In the genomic region with DNA sequence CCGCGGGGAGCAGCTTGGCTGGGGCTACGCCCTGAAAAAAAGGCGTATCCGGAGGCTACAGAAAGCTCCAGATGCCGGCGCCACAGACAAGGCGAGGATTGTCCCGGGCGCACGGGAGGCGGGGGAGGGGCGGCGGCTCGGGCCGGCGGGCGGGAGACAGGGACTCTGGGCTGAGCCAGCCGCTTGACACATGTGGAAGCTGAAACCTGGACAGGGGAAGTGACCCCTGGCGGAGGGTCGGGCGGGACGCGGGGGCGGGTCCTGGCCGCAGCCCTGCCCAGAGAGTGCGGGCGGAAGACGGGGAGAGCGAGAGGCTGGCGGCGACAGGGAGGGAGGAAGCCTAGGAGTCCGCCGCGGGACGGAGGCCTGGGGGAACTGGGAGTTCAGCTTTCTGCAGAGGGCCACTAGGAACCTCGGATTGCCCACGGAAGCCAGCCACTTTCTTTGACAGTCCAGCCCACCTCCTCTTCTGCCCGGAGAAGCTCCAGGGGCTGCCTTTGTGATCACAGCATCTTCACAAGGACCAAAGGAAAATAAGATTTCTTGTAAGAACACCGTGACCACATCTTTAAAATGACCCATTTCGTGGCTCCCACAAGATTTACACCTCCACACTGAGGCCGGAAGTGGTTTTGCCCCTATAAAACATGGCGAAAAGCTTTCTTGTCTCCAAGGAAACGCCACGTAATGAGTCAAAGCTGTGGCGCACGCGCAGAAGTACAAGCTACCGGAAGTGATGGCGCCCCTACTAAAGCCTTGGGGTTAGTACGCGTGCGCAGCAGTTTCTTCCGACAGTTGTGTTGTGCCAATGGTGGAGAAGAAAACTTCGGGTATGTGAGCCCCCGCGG, we compare ENCODE assay signal across 8 cellular contexts. TPM values are rescaled to one million over a fixed set of nuclear protein-coding genes. Genes with fewer than 3 reads are reported as not detected.
DNase-seq lines count a peak whose midpoint lies in the region; ATAC-seq and TF ChIP-seq lines count a peak whose summit lies in the region.

A gene with protein sequence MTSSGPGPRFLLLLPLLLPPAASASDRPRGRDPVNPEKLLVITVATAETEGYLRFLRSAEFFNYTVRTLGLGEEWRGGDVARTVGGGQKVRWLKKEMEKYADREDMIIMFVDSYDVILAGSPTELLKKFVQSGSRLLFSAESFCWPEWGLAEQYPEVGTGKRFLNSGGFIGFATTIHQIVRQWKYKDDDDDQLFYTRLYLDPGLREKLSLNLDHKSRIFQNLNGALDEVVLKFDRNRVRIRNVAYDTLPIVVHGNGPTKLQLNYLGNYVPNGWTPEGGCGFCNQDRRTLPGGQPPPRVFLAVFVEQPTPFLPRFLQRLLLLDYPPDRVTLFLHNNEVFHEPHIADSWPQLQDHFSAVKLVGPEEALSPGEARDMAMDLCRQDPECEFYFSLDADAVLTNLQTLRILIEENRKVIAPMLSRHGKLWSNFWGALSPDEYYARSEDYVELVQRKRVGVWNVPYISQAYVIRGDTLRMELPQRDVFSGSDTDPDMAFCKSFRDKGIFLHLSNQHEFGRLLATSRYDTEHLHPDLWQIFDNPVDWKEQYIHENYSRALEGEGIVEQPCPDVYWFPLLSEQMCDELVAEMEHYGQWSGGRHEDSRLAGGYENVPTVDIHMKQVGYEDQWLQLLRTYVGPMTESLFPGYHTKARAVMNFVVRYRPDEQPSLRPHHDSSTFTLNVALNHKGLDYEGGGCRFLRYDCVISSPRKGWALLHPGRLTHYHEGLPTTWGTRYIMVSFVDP (minus strand): TSS at position 194 of the 848 bp plus-strand sequence. CDS start 307 bp downstream, outside the sequence.
Gene ZNHIT1, plus strand, starts transcription at position 778 of the 848 bp plus-strand sequence. Its CDS starts 31 bp downstream, at position 809.

- intact Hi-C loops in testis (cut with DNase I; ENCODE audit: low total_unique reads), result no loop called here

- H3K4me1 ChIP-seq in testis, result peaks cover 19% of the 10 kb centered on the region

- H3K27ac ChIP-seq in testis, result peak within 1 kb of the TSS; percentile 74 to 84

- no peak for TF ChIP-seq POLR2A in testis (IDR thresholded peaks at IDR 0.05)

- peak within 1 kb of the TSS; percentile 90 for H3K27ac Mint-ChIP-seq in activated naive CD8-positive, alpha-beta T cell

- peak within 1 kb of the TSS; percentile 96 for H3K4me3 Mint-ChIP-seq in activated naive CD8-positive, alpha-beta T cell

- TF ChIP-seq CTCF in GM10248 (IDR thresholded peaks at IDR 0.05; ENCODE audit: control extremely low read depth, extremely low read depth, low read depth, missing control alignments) (peak; percentile 15), omental fat pad (IDR thresholded peaks at IDR 0.05) (no peak), testis (IDR thresholded peaks at IDR 0.05) (no peak)

- CTCF ChIA-PET in GM10248 (lab: Yijun Ruan, JAX), result interaction anchor here (1.1 to 5.7 kb wide), 18 partner anchors 8 to 84 kb away, joined by 3 to 68 read pairs (median 4); partner anchors contain the start of gene FIS1

- H3K9me3 Mint-ChIP-seq in activated naive CD8-positive, alpha-beta T cell (ENCODE audit: low read depth), result no peaks in the 10 kb centered on the region

- no peaks in the 10 kb centered on the region for H3K36me3 ChIP-seq in testis (ENCODE audit: low read depth, missing control alignments)

- POLR2A ChIA-PET in GM10248 (lab: Yijun Ruan, JAX), result interaction anchor here (0.5 to 1.5 kb wide), 5 partner anchors 9 to 343 kb away, joined by 3 to 6 read pairs (median 3); partner anchors contain the start of genes CLDN15 and SRRT

- WGBS in testis, 2 donors, result 1% methylated on average over 45 to 51 of the region's 57 CpGs

- H3K4me3 ChIP-seq in testis, result peak within 1 kb of the TSS; percentile 65 to 84

- ATAC-seq in HG02623 (IDR thresholded peaks at IDR 0.05; ENCODE audit: unreplicated experiment) (peak; percentile 68), omental fat pad (ENCODE audit: low FRiP score) (peak; percentile 85)

- H3K27me3 Mint-ChIP-seq in activated naive CD8-positive, alpha-beta T cell, result no peaks in the 10 kb centered on the region

- no peaks in the 10 kb centered on the region for H3K27me3 ChIP-seq in testis

- H3K36me3 Mint-ChIP-seq in activated naive CD8-positive, alpha-beta T cell, result no peaks in the 10 kb centered on the region

- no peaks in the 10 kb centered on the region for H3K9me3 ChIP-seq in testis

- peaks cover 37% of the 10 kb centered on the region for H3K4me1 Mint-ChIP-seq in activated naive CD8-positive, alpha-beta T cell (ENCODE audit: low read depth)

- DNase-seq in GM10248 (ENCODE audit: extremely low spot score) (peak; percentile 99), NCI-H1105 (lab: John Stamatoyannopoulos, UW) (peak; percentile 97), SKM-1 treated with dmso at 0.1 percent for 144 hours (lab: John Stamatoyannopoulos, UW; ENCODE audit: unreplicated experiment) (peak; percentile 97), glomerular visceral epithelial cell (ENCODE audit: extremely low spot score) (peak; percentile 98), omental fat pad (ENCODE audit: low spot score) (peak; percentile 94), testis (peak; percentile 98)

RNA-seq across cellular contexts. Expression of the first gene that starts in this region (rescaled TPM):
- total RNA-seq in omental fat pad (10 to 100 TPM; 41.1 to 68.5 (median 51.6) TPM), testis (10 to 100 TPM; 36.3 to 45.6 TPM)
- polyA plus RNA-seq in testis (ENCODE audit: insufficient read depth, low read depth, low replicate concordance), result 32.1 TPM

RNA-seq across cellular contexts. Expression of gene ZNHIT1, which starts in this region (rescaled TPM):
- total RNA-seq in omental fat pad (100 to 1,000 TPM in 1 of 4 donors, 10 to 100 TPM in 3; 54.6 to 113 (median 77.1) TPM), testis (10 to 100 TPM; 57.8 to 58.4 TPM)
- polyA plus RNA-seq in testis (ENCODE audit: insufficient read depth, low read depth, low replicate concordance), result 48.3 TPM

Comparison
In these comparisons a context has a peak if more than half of its experiments do, and no peak if none do; other contexts are left out.
1. Peak in every context shown above with its lines: DNase-seq, ATAC-seq, H3K4me3 ChIP-seq and H3K27ac ChIP-seq.